ENCODE assay signal across 2 cellular contexts in genomic region chr14:94003397-94003796, GRCh38.
A peak's percentile ranks its signal among the peaks of the same experiment; 100 is the strongest.
TF ChIP-seq lines count a peak whose summit lies in the region.

No MANE protein-coding gene starts in this region.

TF ChIP-seq in HepG2, 621 proteins besides CTCF, POLR2A, EP300 and RAD21:
- TF ChIP-seq ARNT (IDR thresholded peaks at IDR 0.05): 0 out of 2 replicates have a peak, but pooled peaks have one; percentile 65
- TF ChIP-seq HNF4G (IDR thresholded peaks at IDR 0.05; ENCODE audit: borderline replicate concordance, low read depth, low read length): no peak
- no peak for TF ChIP-seq HNF4G (CRISPR knock-in tag; IDR thresholded peaks at IDR 0.05; ENCODE audit: borderline replicate concordance, low read depth)
- peak; percentile 20; the same call in 1 of the 2 replicates for TF ChIP-seq NFRKB (IDR thresholded peaks at IDR 0.05)
- 0 out of 2 replicates have a peak, but pooled peaks have one; percentile 4 for TF ChIP-seq ATF7 (IDR thresholded peaks at IDR 0.05)
- TF ChIP-seq ATF7 (CRISPR knock-in tag; IDR thresholded peaks at IDR 0.05): no peak
- TF ChIP-seq XBP1 (CRISPR knock-in tag; IDR thresholded peaks at IDR 0.05): no peak
- TF ChIP-seq FOXK2 (IDR thresholded peaks at IDR 0.05): 0 out of 2 replicates have a peak, but pooled peaks have one; percentile 15
- 0 out of 2 replicates have a peak, but pooled peaks have one; percentile 8 for TF ChIP-seq ZFP91 (CRISPR knock-in tag; IDR thresholded peaks at IDR 0.05; ENCODE audit: borderline replicate concordance)

TF ChIP-seq in GM12878, 131 proteins besides CTCF, POLR2A, EP300 and RAD21:
- TF ChIP-seq BCL3 (IDR thresholded peaks at IDR 0.05; ENCODE audit: borderline replicate concordance, insufficient read depth, low read depth, low read length, poor library complexity, severe bottlenecking) (peak; percentile 70), RAD51 (IDR thresholded peaks at IDR 0.05) (no peak), SUPT20H (IDR thresholded peaks at IDR 0.05; ENCODE audit: borderline replicate concordance, control insufficient read depth, low read depth, low read length) (no peak), HDGF (IDR thresholded peaks at IDR 0.05) (0 out of 2 replicates have a peak, but pooled peaks have one; percentile 57)
